ENCODE assay signal across 1 cellular context in genomic region chr9:121783523-121784507, GRCh38.
TF ChIP-seq lines count a peak whose summit lies in the region.

No MANE protein-coding gene starts in this region.

TF ChIP-seq in WTC11, 78 proteins besides CTCF, POLR2A, EP300 and RAD21 (continued from another document):
- TF ChIP-seq SP1 (CRISPR knock-in tag; conservative IDR thresholded peaks at IDR 0.05) (no peak), TCF7 (CRISPR knock-in tag; IDR thresholded peaks at IDR 0.05; ENCODE audit: low read depth) (no peak), TEAD4 (CRISPR knock-in tag; IDR thresholded peaks at IDR 0.05) (no peak), E2F1 (CRISPR knock-in tag; IDR thresholded peaks at IDR 0.05) (no peak), STAT6 (CRISPR knock-in tag; conservative IDR thresholded peaks at IDR 0.05; ENCODE audit: low read depth) (no peak), ATF6 (CRISPR knock-in tag; IDR thresholded peaks at IDR 0.05) (no peak), AR (CRISPR knock-in tag; IDR thresholded peaks at IDR 0.05) (no peak), ZNF263 (CRISPR knock-in tag; IDR thresholded peaks at IDR 0.05; ENCODE audit: low read depth) (no peak), ELF4 (CRISPR knock-in tag; IDR thresholded peaks at IDR 0.05; ENCODE audit: low read depth) (no peak)
